25 cellular contexts compared by ENCODE assay signal in the genomic region with DNA sequence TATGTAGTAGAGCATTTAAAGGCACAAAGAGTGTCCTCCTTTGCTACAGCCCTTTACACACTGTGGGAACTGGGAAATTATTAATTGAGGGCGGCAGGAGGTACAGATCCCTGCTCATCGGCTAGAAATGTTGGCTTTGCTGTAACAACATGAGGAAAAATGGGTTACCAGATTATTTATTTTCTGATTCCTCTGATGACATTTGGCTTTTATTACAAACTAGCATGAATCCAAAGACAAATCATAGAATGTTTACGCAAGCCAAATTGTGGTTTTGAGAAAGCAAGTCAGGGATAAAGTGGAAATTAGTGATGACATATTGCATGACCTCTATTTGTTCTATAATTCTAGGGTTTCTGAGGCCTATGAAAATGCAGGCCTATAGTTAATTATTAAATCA.
A peak's percentile ranks its signal among the peaks of the same experiment; 100 is the strongest.
DNase-seq lines count a peak whose midpoint lies in the region; ATAC-seq, FAIRE-seq and TF ChIP-seq lines count a peak whose summit lies in the region.
"Had no signal": no experiment of that assay in that cellular context is flagged by ENCODE, and none has a peak within 500 bp of the region (broad histone marks: within the 10 kb centered on the region; RNA-seq: fewer than 3 reads in every experiment).

No MANE protein-coding gene starts in this region.

- no peak overlapping the region for H2AFZ ChIP-seq in astrocyte (ENCODE audit: low read depth, low read length)

- H3K9me3 Mint-ChIP-seq in astrocyte (ENCODE audit: unreplicated experiment): peaks cover 3% of the 10 kb centered on the region
- H3K9me3 Mint-ChIP-seq: activated B cell treated with CpG ODN at 0.5 μM for 24 hours had no signal

- no peaks in the 10 kb centered on the region for H3K36me3 Mint-ChIP-seq in astrocyte (ENCODE audit: low read depth, unreplicated experiment)
- H3K36me3 Mint-ChIP-seq: activated naive CD8-positive, alpha-beta T cell treated with anti-CD3 and anti-CD28 coated beads, Interleukin-2, amount 10 ng/mL, durations not matched to agents 7 days and 5 days; CD14-positive monocyte; stimulated activated naive B cell treated with anti-CD40 and anti-IgM and Interleukin-4, amounts not matched to agents 10 μg/mL and 1 μg/mL and 100 μg/mL, for 72 hours had no signal

- no peak for FAIRE-seq in astrocyte (lab: Jason Lieb, UNC)
- FAIRE-seq: K562 had no signal

- no peaks in the 10 kb centered on the region for H4K20me1 ChIP-seq in astrocyte (ENCODE audit: insufficient read depth, low read length)

- no peak overlapping the region for H3K4me2 ChIP-seq in astrocyte (ENCODE audit: low read length)

- no peak overlapping the region for H3K27ac Mint-ChIP-seq in astrocyte (ENCODE audit: unreplicated experiment)
- H3K27ac Mint-ChIP-seq: activated B cell treated with CpG ODN at 0.5 μM for 24 hours; activated CD8-positive, alpha-beta T cell treated with anti-CD3 and anti-CD28 coated beads, Interleukin-2, amount 10 ng/mL, durations not matched to agents 7 days and 5 days; activated naive CD8-positive, alpha-beta T cell treated with anti-CD3 and anti-CD28 coated beads, Interleukin-2, amount 10 ng/mL, durations not matched to agents 7 days and 5 days; CD14-positive monocyte; stimulated activated naive B cell treated with anti-CD40 and anti-IgM and Interleukin-4, amounts not matched to agents 10 μg/mL and 1 μg/mL and 100 μg/mL, for 72 hours; T-helper 2 cell treated with Interferon-gamma antibody and Interleukin-4, amounts not matched to agents 5 μg/mL and 100 μg/mL, for 36 hours had no signal

- H3K27ac ChIP-seq in astrocyte (ENCODE audit: low read depth, low read length) (no peak overlapping the region), A673 (ENCODE audit: low read depth, low read length, poor library complexity, severe bottlenecking) (no peak overlapping the region)
- H3K27ac ChIP-seq: HL-60, lower lobe of right lung, tibial nerve had no signal

- H3K4me1 ChIP-seq in astrocyte (ENCODE audit: insufficient read depth, low read length): no peaks in the 10 kb centered on the region
- H3K4me1 ChIP-seq in A673 (ENCODE audit: insufficient read depth, low read length, poor library complexity, severe bottlenecking): no peaks in the 10 kb centered on the region
- H3K4me1 ChIP-seq: lower lobe of right lung, tibial nerve had no signal

- ATAC-seq in GM19397 (IDR thresholded peaks at IDR 0.05; ENCODE audit: unreplicated experiment): no peak
- no peak for ATAC-seq in HG02610 (IDR thresholded peaks at IDR 0.05; ENCODE audit: unreplicated experiment)
- no peak for ATAC-seq in GM18873 (IDR thresholded peaks at IDR 0.05; ENCODE audit: low FRiP score, unreplicated experiment)
- ATAC-seq: activated CD8-positive, alpha-beta T cell treated with anti-CD3 and anti-CD28 coated beads, Interleukin-2, amount 10 ng/mL, durations not matched to agents 7 days and 5 days; K562; lower lobe of right lung; stimulated activated naive B cell treated with anti-CD40 and anti-IgM and Interleukin-4, amounts not matched to agents 10 μg/mL and 1 μg/mL and 100 μg/mL, for 72 hours had no signal

- H3K27me3 ChIP-seq in astrocyte (ENCODE audit: insufficient read depth, low read length) (no peaks in the 10 kb centered on the region), A673 (replicated peaks; ENCODE audit: insufficient read depth, low read depth, low read length, poor library complexity) (no peaks in the 10 kb centered on the region)
- H3K27me3 ChIP-seq: tibial nerve had no signal

- H3K4me1 Mint-ChIP-seq in astrocyte (ENCODE audit: low read depth, unreplicated experiment): no peaks in the 10 kb centered on the region
- H3K4me1 Mint-ChIP-seq: activated B cell treated with CpG ODN at 0.5 μM for 24 hours; activated naive CD8-positive, alpha-beta T cell treated with anti-CD3 and anti-CD28 coated beads, Interleukin-2, amount 10 ng/mL, durations not matched to agents 7 days and 5 days; CD14-positive monocyte; stimulated activated naive B cell treated with anti-CD40 and anti-IgM and Interleukin-4, amounts not matched to agents 10 μg/mL and 1 μg/mL and 100 μg/mL, for 72 hours had no signal

- no peak overlapping the region for H3K9ac ChIP-seq in astrocyte (ENCODE audit: low read length)

- H3K27me3 Mint-ChIP-seq in astrocyte (ENCODE audit: low read depth, unreplicated experiment): no peaks in the 10 kb centered on the region
- H3K27me3 Mint-ChIP-seq: activated B cell treated with CpG ODN at 0.5 μM for 24 hours; activated naive CD8-positive, alpha-beta T cell treated with anti-CD3 and anti-CD28 coated beads, Interleukin-2, amount 10 ng/mL, durations not matched to agents 7 days and 5 days; stimulated activated naive B cell treated with anti-CD40 and anti-IgM and Interleukin-4, amounts not matched to agents 10 μg/mL and 1 μg/mL and 100 μg/mL, for 72 hours had no signal

- DNase-seq in GM04503 (ENCODE audit: low read depth): peak; percentile 69
- peak; percentile 83 for DNase-seq in astrocyte (ENCODE audit: low read depth)
- peak; percentile 78 for DNase-seq in fibroblast of the aortic adventitia (ENCODE audit: low read depth)
- DNase-seq in renal cortical epithelial cell (ENCODE audit: low read depth): peak; percentile 96
- no peak for DNase-seq in A673 (ENCODE audit: low spot score)
- DNase-seq: activated B cell treated with CpG ODN at 0.5 μM for 24 hours; activated CD8-positive, alpha-beta T cell treated with anti-CD3 and anti-CD28 coated beads, Interleukin-2, amount 10 ng/mL, durations not matched to agents 7 days and 5 days; activated naive CD8-positive, alpha-beta T cell treated with anti-CD3 and anti-CD28 coated beads, Interleukin-2, amount 10 ng/mL, durations not matched to agents 7 days and 5 days; central memory CD4-positive, alpha-beta T cell; DND-41; effector CD8-positive, alpha-beta T cell; lower lobe of right lung; NCI-H1048; NCI-H2081 treated with DMSO at 0.1 percent for 48 hours; NCI-H524 treated with DMSO at 0.1 percent for 48 hours; posterior cingulate gyrus; stimulated activated naive B cell treated with anti-CD40 and anti-IgM and Interleukin-4, amounts not matched to agents 10 μg/mL and 1 μg/mL and 100 μg/mL, for 72 hours had no signal

- H3K9me3 ChIP-seq in astrocyte (ENCODE audit: insufficient read depth, low read depth, low read length) (no peaks in the 10 kb centered on the region), A673 (ENCODE audit: low read depth, low read length, poor library complexity, severe bottlenecking) (no peaks in the 10 kb centered on the region)
- H3K9me3 ChIP-seq: lower lobe of right lung had no signal

- H3K4me3 ChIP-seq in astrocyte (ENCODE audit: insufficient read depth, low read depth, low read length) (no peak overlapping the region), fibroblast of the aortic adventitia (ENCODE audit: low read depth, low read length) (no peak overlapping the region), A673 (ENCODE audit: low read depth, low read length, poor library complexity, severe bottlenecking) (no peak overlapping the region)
- H3K4me3 ChIP-seq: K562, lower lobe of right lung, tibial nerve had no signal

- no peak for TF ChIP-seq CTCF in astrocyte (IDR thresholded peaks at IDR 0.05; ENCODE audit: insufficient read depth, low read depth, low read length)
- TF ChIP-seq CTCF in fibroblast of the aortic adventitia (IDR thresholded peaks at IDR 0.05; ENCODE audit: insufficient read depth, low read length): no peak
- TF ChIP-seq CTCF in A673 (conservative IDR thresholded peaks at IDR 0.05; ENCODE audit: low read depth, low read length): no peak

- H3K79me2 ChIP-seq in astrocyte (ENCODE audit: insufficient read depth, low read length): no peaks in the 10 kb centered on the region

- POLR2A ChIA-PET in A673 (lab: Charles Lee; ENCODE audit: low non-redundant PET): no interaction called here

- CTCF ChIA-PET in A673 (lab: Charles Lee): no interaction called here

- BruUV-seq in A673 (replicated peaks; lab: Mats Ljungman, UMichigan): no TSS peak

- intact Hi-C loops in A673 (cut with micrococcal nuclease; ENCODE audit: unreplicated experiment): no loop called here

- H3K4me3 Mint-ChIP-seq in astrocyte (ENCODE audit: unreplicated experiment): no peak overlapping the region
- H3K4me3 Mint-ChIP-seq: activated B cell treated with CpG ODN at 0.5 μM for 24 hours; activated CD8-positive, alpha-beta T cell treated with anti-CD3 and anti-CD28 coated beads, Interleukin-2, amount 10 ng/mL, durations not matched to agents 7 days and 5 days; activated naive CD8-positive, alpha-beta T cell treated with anti-CD3 and anti-CD28 coated beads, Interleukin-2, amount 10 ng/mL, durations not matched to agents 7 days and 5 days; CD14-positive monocyte; stimulated activated naive B cell treated with anti-CD40 and anti-IgM and Interleukin-4, amounts not matched to agents 10 μg/mL and 1 μg/mL and 100 μg/mL, for 72 hours; T-helper 2 cell treated with Interferon-gamma antibody and Interleukin-4, amounts not matched to agents 5 μg/mL and 100 μg/mL, for 36 hours had no signal

- H3K36me3 ChIP-seq in astrocyte (ENCODE audit: insufficient read depth, low read length): no peaks in the 10 kb centered on the region
- no peaks in the 10 kb centered on the region for H3K36me3 ChIP-seq in A673 (ENCODE audit: insufficient read depth, low read length, poor library complexity, severe bottlenecking)
- H3K36me3 ChIP-seq: lower lobe of right lung, tibial nerve had no signal
